In the genomic region with DNA sequence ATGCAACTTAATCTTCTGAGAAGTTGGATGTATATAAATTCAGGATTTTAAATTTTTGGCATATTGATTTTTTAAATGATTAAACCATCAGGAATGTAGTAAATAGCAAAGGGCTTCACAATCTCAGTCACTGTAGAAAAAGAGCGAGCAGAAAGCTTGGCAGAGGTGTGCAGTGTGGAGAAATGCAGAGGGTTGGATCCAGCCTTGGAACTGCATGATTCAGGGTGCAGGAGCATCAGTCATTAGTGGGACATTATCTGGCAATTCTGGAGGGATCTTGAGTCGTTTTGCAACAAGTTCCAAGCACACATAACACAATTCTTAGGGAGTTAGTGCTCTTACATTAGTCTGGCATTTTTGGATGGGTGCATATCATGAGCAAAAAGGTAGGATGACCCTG, we compare ENCODE assay signal across 25 cellular contexts.
"Had no signal": no experiment of that assay in that cellular context is flagged by ENCODE, and none has a peak within 500 bp of the region (broad histone marks: within the 10 kb centered on the region; RNA-seq: fewer than 3 reads in every experiment).

No MANE protein-coding gene starts in this region.

- H3K36me3 ChIP-seq: breast epithelium, SJSA1 had no signal

- H3K4me3 ChIP-seq: breast epithelium, K562, SJSA1 had no signal

- H3K9me3 ChIP-seq: breast epithelium, SJSA1 had no signal

- H3K4me1 ChIP-seq: breast epithelium, SJSA1 had no signal

- DNase-seq: activated CD4-positive, alpha-beta T cell treated with anti-CD3 and anti-CD28 coated beads for 48 hours; activated CD4-positive, alpha-beta T cell treated with anti-CD3 and anti-CD28 coated beads, Interleukin-2, amount 50 U/mL, for 48 hours; activated CD4-positive, CD25-positive, alpha-beta regulatory T cell treated with anti-CD3 and anti-CD28 coated beads, Interleukin-2, amount 50 U/mL, for 72 hours; activated CD8-positive, alpha-beta memory T cell treated with anti-CD3 and anti-CD28 coated beads, Interleukin-2, amount 10 ng/mL, durations not matched to agents 7 days and 5 days; activated effector memory CD4-positive, alpha-beta T cell treated with anti-CD3 and anti-CD28 coated beads, Interleukin-2, amount 50 U/mL, for 16 hours; activated naive CD4-positive, alpha-beta T cell treated with Interleukin-2 at 50 U/mL for 16 hours; activated T-cell treated with anti-CD3 and anti-CD28 coated beads, Interleukin-2, amount 50 U/mL, for 24 hours; aorta; caudate nucleus; Karpas-422; NCI-H1105 treated with DMSO at 0.1 percent for 48 hours; NCI-H146; NCI-H1930; NCI-H2107; NCI-H345; NCI-H510A; NCI-H69; NK-92 treated with Interleukin-12 subunit alpha and Interleukin-12 subunit beta, amount 100 ng/mL, for 24 hours; SHP77; T-helper 17 cell; T-helper 9 cell had no signal

- H3K27ac ChIP-seq: breast epithelium, SJSA1 had no signal

- ATAC-seq: activated CD8-positive, alpha-beta memory T cell treated with anti-CD3 and anti-CD28 coated beads, Interleukin-2, amount 10 ng/mL, durations not matched to agents 7 days and 5 days; K562; T-helper 17 cell; WTC11 had no signal

- H3K27me3 ChIP-seq: breast epithelium, SJSA1 had no signal
